11 cellular contexts compared by ENCODE assay signal in the genomic region with DNA sequence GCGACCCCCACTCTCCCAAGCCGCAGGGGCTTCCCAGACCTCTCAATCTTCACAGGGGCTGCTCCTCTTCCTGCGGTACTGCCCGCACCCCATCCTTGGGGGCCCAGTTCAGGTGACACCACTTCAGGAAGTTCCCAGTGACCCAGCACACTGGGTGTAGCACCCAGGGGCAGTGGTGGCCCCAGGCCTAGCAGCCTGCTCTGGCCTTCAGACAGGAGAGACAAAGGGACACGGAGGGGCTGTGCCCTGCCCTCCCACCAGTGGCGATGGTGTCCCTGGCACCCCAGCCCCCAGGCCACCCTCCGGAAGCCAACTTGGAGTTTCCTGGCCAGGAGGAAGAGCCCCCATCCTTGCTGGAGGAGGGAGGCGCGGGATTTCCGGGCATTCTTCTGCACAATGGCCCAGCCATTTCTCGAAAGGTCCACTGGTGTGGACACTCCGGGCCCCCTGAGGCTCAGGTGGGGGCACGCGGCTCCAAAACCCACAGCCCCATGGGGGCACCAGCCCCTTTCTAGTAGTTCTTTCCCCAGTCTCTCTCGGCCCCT. TPM values are rescaled to one million over a fixed set of nuclear protein-coding genes. Genes with fewer than 3 reads are reported as not detected.
DNase-seq lines count a peak whose midpoint lies in the region; ATAC-seq and TF ChIP-seq lines count a peak whose summit lies in the region.
"Had no signal": no experiment of that assay in that cellular context is flagged by ENCODE, and none has a peak within 500 bp of the region (broad histone marks: within the 10 kb centered on the region; RNA-seq: fewer than 3 reads in every experiment).

No MANE protein-coding gene starts in this region.

- no peak overlapping the region for H3K9ac ChIP-seq in HUES48 (ENCODE audit: low read depth, low read length)
- peak overlapping the region in 1 of 2 donors; percentile 24 for H3K9ac ChIP-seq in colonic mucosa (ENCODE audit: low read depth in 2 of 2, low read length in 2 of 2)

- no peaks in the 10 kb centered on the region for H3K36me3 Mint-ChIP-seq in stimulated activated memory B cell treated with anti-CD40 and anti-IgM and Interleukin-4, amounts not matched to agents 10 μg/mL and 1 μg/mL and 100 μg/mL, for 72 hours

- H3K9me3 ChIP-seq in HUES48 (ENCODE audit: control insufficient read depth, insufficient read depth, low read length) (no peaks in the 10 kb centered on the region), body of pancreas (no peaks in the 10 kb centered on the region), colonic mucosa (no peaks in the 10 kb centered on the region)

- TF ChIP-seq POLR2A in body of pancreas (IDR thresholded peaks at IDR 0.05): no peak

- H3K4me1 ChIP-seq in HUES48 (ENCODE audit: control insufficient read depth, insufficient read depth, low read length) (no peaks in the 10 kb centered on the region; the same call in 1 of the 2 replicates), body of pancreas (peaks cover 16% of the 10 kb centered on the region), colonic mucosa (no peaks in the 10 kb centered on the region)

- H3K27me3 Mint-ChIP-seq in stimulated activated memory B cell treated with anti-CD40 and anti-IgM and Interleukin-4, amounts not matched to agents 10 μg/mL and 1 μg/mL and 100 μg/mL, for 72 hours: peaks cover 54% of the 10 kb centered on the region

- peaks cover 47% of the 10 kb centered on the region for H3K27me3 ChIP-seq in HUES48 (ENCODE audit: control insufficient read depth, insufficient read depth, low read length)
- H3K27me3 ChIP-seq in body of pancreas: peaks cover 0 to 7% of the 10 kb centered on the region in 2 donors
- H3K27me3 ChIP-seq in layer of hippocampus (ENCODE audit: control insufficient read depth, insufficient read depth, low read length): peaks cover 19% of the 10 kb centered on the region
- peaks cover 30% of the 10 kb centered on the region for H3K27me3 ChIP-seq in colonic mucosa

- H3K4me1 Mint-ChIP-seq in stimulated activated memory B cell treated with anti-CD40 and anti-IgM and Interleukin-4, amounts not matched to agents 10 μg/mL and 1 μg/mL and 100 μg/mL, for 72 hours: peaks cover 8% of the 10 kb centered on the region

- DNase-seq in body of pancreas: no peak
- DNase-seq in NCI-H526 (lab: John Stamatoyannopoulos, UW): no peak
- DNase-seq in colonic mucosa: no peak
- DNase-seq in NCI-H1092 (lab: John Stamatoyannopoulos, UW): no peak
- DNase-seq: NCI-H1694 treated with DMSO at 0.1 percent for 48 hours, PC-3, WERI-Rb-1 had no signal

- H3K36me3 ChIP-seq in HUES48 (ENCODE audit: control insufficient read depth, insufficient read depth, low read length) (0 out of 2 replicates have a peak, but pooled peaks cover 8% of the 10 kb centered on the region), body of pancreas (replicated peaks in 1 of 2; ENCODE audit: insufficient read depth in 1 of 2, low read depth in 2 of 2) (no peaks in the 10 kb centered on the region), colonic mucosa (no peaks in the 10 kb centered on the region)

- H3K27ac Mint-ChIP-seq in stimulated activated memory B cell treated with anti-CD40 and anti-IgM and Interleukin-4, amounts not matched to agents 10 μg/mL and 1 μg/mL and 100 μg/mL, for 72 hours: no peak overlapping the region

- H3K9me3 Mint-ChIP-seq in stimulated activated memory B cell treated with anti-CD40 and anti-IgM and Interleukin-4, amounts not matched to agents 10 μg/mL and 1 μg/mL and 100 μg/mL, for 72 hours: no peaks in the 10 kb centered on the region

- no peak overlapping the region for H3K27ac ChIP-seq in HUES48 (ENCODE audit: low read depth, low read length)
- peak overlapping the region in 2 of 4 donors; percentile 1 to 36 for H3K27ac ChIP-seq in body of pancreas
- peak overlapping the region; percentile 48 for H3K27ac ChIP-seq in layer of hippocampus (ENCODE audit: low read depth, low read length)
- no peak overlapping the region for H3K27ac ChIP-seq in colonic mucosa
- H3K27ac ChIP-seq: WERI-Rb-1 had no signal

- H3K4me3 ChIP-seq in HUES48 (ENCODE audit: low read depth, low read length): peak overlapping the region; percentile 63; the same call in 1 of the 2 replicates
- no peak overlapping the region for H3K4me3 ChIP-seq in body of pancreas
- no peak overlapping the region for H3K4me3 ChIP-seq in colonic mucosa

- 65 to 67% methylated on average over 6 to 15 of the region's 15 CpGs for WGBS in body of pancreas, 2 donors

- ATAC-seq in body of pancreas (peak; percentile 18), GM19463 (IDR thresholded peaks at IDR 0.05; ENCODE audit: unreplicated experiment) (no peak)
- no peak for ATAC-seq in stimulated activated memory B cell treated with anti-CD40 and anti-IgM and Interleukin-4, amounts not matched to agents 10 μg/mL and 1 μg/mL and 100 μg/mL, for 72 hours
- ATAC-seq: PC-3 had no signal

- no peak for TF ChIP-seq CTCF in body of pancreas (IDR thresholded peaks at IDR 0.05)
- no peak for TF ChIP-seq CTCF in colonic mucosa (IDR thresholded peaks at IDR 0.05)

- H3K4me3 Mint-ChIP-seq in stimulated activated memory B cell treated with anti-CD40 and anti-IgM and Interleukin-4, amounts not matched to agents 10 μg/mL and 1 μg/mL and 100 μg/mL, for 72 hours: peak overlapping the region; percentile 40

- intact Hi-C loops in body of pancreas (cut with DNase I): no loop called here
- intact Hi-C loops in colonic mucosa (cut with DNase I): no loop called here

RNA-seq across cellular contexts. Expression of gene CLDN5, which starts 1.0 kb away (rescaled TPM):
- 10 to 100 TPM; 36.9 to 80.4 TPM for total RNA-seq in body of pancreas
- 10 to 100 TPM; 10.4 to 31.0 TPM for total RNA-seq in colonic mucosa

RNA-seq across cellular contexts. Expression of gene CDC45, which starts 45.5 kb away (rescaled TPM):
- not detected for total RNA-seq in body of pancreas
- total RNA-seq in colonic mucosa: 10 to 100 TPM in 1 of 2 donors, 1 to 10 TPM in 1; 5.1 to 35.9 TPM

RNA-seq across cellular contexts. Expression of gene UFD1, which starts 46.2 kb away (rescaled TPM):
- total RNA-seq in body of pancreas: 10 to 100 TPM; 13.2 to 27.2 TPM
- total RNA-seq in colonic mucosa: 10 to 100 TPM; 45.7 to 73.6 TPM
